In genomic region chr3:73621388-73621787, GRCh38 we compare ENCODE assay signal across 15 cellular contexts. TPM values are rescaled to one million over a fixed set of nuclear protein-coding genes. Genes with fewer than 3 reads are reported as not detected.
DNase-seq lines count a peak whose midpoint lies in the region; ATAC-seq, FAIRE-seq and TF ChIP-seq lines count a peak whose summit lies in the region.
"Had no signal": no experiment of that assay in that cellular context is flagged by ENCODE, and none has a peak within 500 bp of the region (broad histone marks: within the 10 kb centered on the region; RNA-seq: fewer than 3 reads in every experiment).

No MANE protein-coding gene starts in this region.

- H3K4me1 Mint-ChIP-seq in activated CD8-positive, alpha-beta T cell treated with anti-CD3 and anti-CD28 coated beads, Interleukin-2, amount 10 ng/mL, durations not matched to agents 7 days and 5 days (ENCODE audit: low read depth): no peaks in the 10 kb centered on the region
- H3K4me1 Mint-ChIP-seq: activated naive CD8-positive, alpha-beta T cell treated with anti-CD3 and anti-CD28 coated beads, Interleukin-2, amount 10 ng/mL, durations not matched to agents 7 days and 5 days; CD4-positive, CD25-positive, alpha-beta regulatory T cell had no signal

- no peak overlapping the region for H3K27ac Mint-ChIP-seq in activated CD8-positive, alpha-beta T cell treated with anti-CD3 and anti-CD28 coated beads, Interleukin-2, amount 10 ng/mL, durations not matched to agents 7 days and 5 days
- H3K27ac Mint-ChIP-seq: activated naive CD8-positive, alpha-beta T cell treated with anti-CD3 and anti-CD28 coated beads, Interleukin-2, amount 10 ng/mL, durations not matched to agents 7 days and 5 days; CD4-positive, CD25-positive, alpha-beta regulatory T cell had no signal

- intact Hi-C loops in Right ventricle myocardium superior (cut with DNase I): loop anchor here (5.0 to 10.0 kb wide), 2 partner anchors 99 to 223 kb away; no protein-coding TSS in a partner anchor
- intact Hi-C loops in pancreas (cut with DNase I): no loop called here

- no peaks in the 10 kb centered on the region for H3K9me3 ChIP-seq in SK-N-MC (ENCODE audit: low read depth, low read length)
- no peaks in the 10 kb centered on the region for H3K9me3 ChIP-seq in pancreas

- CTCF ChIA-PET in AG04449 (lab: Yijun Ruan, JAX): interaction anchor here (0.9 to 6.4 kb wide), 8 partner anchors 13 to 227 kb away, joined by 3 to 46 read pairs (median 4); no protein-coding TSS in a partner anchor
- CTCF ChIA-PET in activated CD8-positive, alpha-beta T cell treated with anti-CD3 and anti-CD28 coated beads, Interleukin-2, amount 10 ng/mL, durations not matched to agents 7 days and 5 days (lab: Charles Lee): no interaction called here

- H3K4me1 ChIP-seq in pancreas: peaks cover 6 to 13% (median 10%) of the 10 kb centered on the region in 3 donors

- ATAC-seq in Right ventricle myocardium superior (ENCODE audit: poor library complexity) (peak; percentile 40), pancreas (peak in 2 of 4 donors; percentile 2 to 3)
- no peak for ATAC-seq in activated CD8-positive, alpha-beta T cell treated with anti-CD3 and anti-CD28 coated beads, Interleukin-2, amount 10 ng/mL, durations not matched to agents 7 days and 5 days
- ATAC-seq: Panc1 had no signal

- H3K27me3 ChIP-seq in pancreas: no peaks in the 10 kb centered on the region

- H3K27me3 Mint-ChIP-seq in activated CD8-positive, alpha-beta T cell treated with anti-CD3 and anti-CD28 coated beads, Interleukin-2, amount 10 ng/mL, durations not matched to agents 7 days and 5 days (ENCODE audit: low read depth): peaks cover 11% of the 10 kb centered on the region

- H3K9me3 Mint-ChIP-seq in activated CD8-positive, alpha-beta T cell treated with anti-CD3 and anti-CD28 coated beads, Interleukin-2, amount 10 ng/mL, durations not matched to agents 7 days and 5 days (ENCODE audit: insufficient read depth): no peaks in the 10 kb centered on the region
- H3K9me3 Mint-ChIP-seq: activated naive CD8-positive, alpha-beta T cell treated with anti-CD3 and anti-CD28 coated beads, Interleukin-2, amount 10 ng/mL, durations not matched to agents 7 days and 5 days had no signal

- H3K4me3 ChIP-seq in AG04449 (ENCODE audit: low read depth, low read length) (peak overlapping the region; percentile 80), SK-N-MC (peak overlapping the region; percentile 58; the same call in 1 of the 2 replicates), pancreas (peak overlapping the region in 2 of 4 donors; percentile 9 to 59)

- POLR2A ChIA-PET in AG04449 (lab: Yijun Ruan, JAX): interaction anchor here (0.8 to 1.2 kb wide), 3 partner anchors 17 to 113 kb away, joined by 3 to 4 read pairs (median 3); no protein-coding TSS in a partner anchor
- POLR2A ChIA-PET in activated CD8-positive, alpha-beta T cell treated with anti-CD3 and anti-CD28 coated beads, Interleukin-2, amount 10 ng/mL, durations not matched to agents 7 days and 5 days (lab: Charles Lee): no interaction called here

- H3K27ac ChIP-seq in SK-N-MC: peak overlapping the region; percentile 36; the same call in 1 of the 2 replicates
- H3K27ac ChIP-seq in pancreas: peak overlapping the region; percentile 11 to 83 (median 70)

- 19 to 29% methylated on average over 4 of the region's 4 CpGs for WGBS in pancreas, 2 donors

- no peak overlapping the region for H3K4me3 Mint-ChIP-seq in activated CD8-positive, alpha-beta T cell treated with anti-CD3 and anti-CD28 coated beads, Interleukin-2, amount 10 ng/mL, durations not matched to agents 7 days and 5 days
- H3K4me3 Mint-ChIP-seq: activated naive CD8-positive, alpha-beta T cell treated with anti-CD3 and anti-CD28 coated beads, Interleukin-2, amount 10 ng/mL, durations not matched to agents 7 days and 5 days; CD4-positive, CD25-positive, alpha-beta regulatory T cell had no signal

- H3K36me3 ChIP-seq in SK-N-MC (ENCODE audit: insufficient read depth, low read length): no peaks in the 10 kb centered on the region
- no peaks in the 10 kb centered on the region for H3K36me3 ChIP-seq in pancreas

- no peak for TF ChIP-seq CTCF in AG04449 (IDR thresholded peaks at IDR 0.05; ENCODE audit: insufficient read depth, low read length, missing control alignments)
- TF ChIP-seq CTCF in pancreas (IDR thresholded peaks at IDR 0.05): no peak

- peak; percentile 9 for FAIRE-seq in pancreas (lab: Jason Lieb, UNC)
- FAIRE-seq: GM12892 had no signal

- H3K9ac ChIP-seq in SK-N-MC (ENCODE audit: insufficient read length): no peak overlapping the region

- DNase-seq in AG04449 (ENCODE audit: low read depth, low spot score): no peak
- no peak for DNase-seq in SK-N-MC (ENCODE audit: low read depth, low spot score)
- DNase-seq in Right ventricle myocardium superior: peak; percentile 48
- DNase-seq in pancreas: no peak
- DNase-seq in activated effector memory CD4-positive, alpha-beta T cell treated with Interleukin-2 at 50 U/mL for 16 hours: no peak
- DNase-seq in activated CD8-positive, alpha-beta T cell treated with anti-CD3 and anti-CD28 coated beads, Interleukin-2, amount 10 ng/mL, durations not matched to agents 7 days and 5 days: no peak
- no peak for DNase-seq in NCI-H1436 (lab: John Stamatoyannopoulos, UW)
- DNase-seq in NCI-H226: no peak
- DNase-seq: activated CD4-positive, alpha-beta T cell treated with anti-CD3 and anti-CD28 coated beads for 1 hour; activated naive CD8-positive, alpha-beta T cell treated with anti-CD3 and anti-CD28 coated beads, Interleukin-2, amount 10 ng/mL, durations not matched to agents 7 days and 5 days; CD4-positive, CD25-positive, alpha-beta regulatory T cell; stimulated activated CD8-positive, alpha-beta memory T cell treated with anti-CD3 and anti-CD28 coated beads, Interleukin-4, amount 100 ng/mL, for 48 hours had no signal

- no peaks in the 10 kb centered on the region for H3K36me3 Mint-ChIP-seq in activated CD8-positive, alpha-beta T cell treated with anti-CD3 and anti-CD28 coated beads, Interleukin-2, amount 10 ng/mL, durations not matched to agents 7 days and 5 days (ENCODE audit: low read depth)
- H3K36me3 Mint-ChIP-seq: activated naive CD8-positive, alpha-beta T cell treated with anti-CD3 and anti-CD28 coated beads, Interleukin-2, amount 10 ng/mL, durations not matched to agents 7 days and 5 days; CD4-positive, CD25-positive, alpha-beta regulatory T cell had no signal

RNA-seq across cellular contexts. Expression of gene PDZRN3, which starts 3.4 kb away (rescaled TPM):
- 130 TPM for total RNA-seq in Right ventricle myocardium superior
- 10 to 100 TPM in 1 of 6 donors, 1 to 10 TPM in 5; 4.5 to 10.9 (median 7.4) TPM for total RNA-seq in pancreas
- 1 to 10 TPM; 5.0 to 8.6 TPM for polyA plus RNA-seq in pancreas
- total RNA-seq in activated CD8-positive, alpha-beta T cell treated with anti-CD3 and anti-CD28 coated beads, Interleukin-2, amount 10 ng/mL, durations not matched to agents 7 days and 5 days: not detected
- total RNA-seq: activated naive CD8-positive, alpha-beta T cell treated with anti-CD3 and anti-CD28 coated beads, Interleukin-2, amount 10 ng/mL, durations not matched to agents 7 days and 5 days; CD4-positive, CD25-positive, alpha-beta regulatory T cell; pulmonary artery endothelial cell had no signal
- polyA plus RNA-seq: CD4-positive, CD25-positive, alpha-beta regulatory T cell had no signal

Comparison
In these comparisons a context has a peak if more than half of its experiments do, and no peak if none do; other contexts are left out.
1. RNA of gene PDZRN3, which starts 3.4 kb away (total RNA-seq): 130 TPM in Right ventricle myocardium superior (single experiment); 4.5 to 10.9 TPM in pancreas and not detected in activated CD8-positive, alpha-beta T cell treated with anti-CD3 and anti-CD28 coated beads, Interleukin-2, amount 10 ng/mL, durations not matched to agents 7 days and 5 days; every median in the first group is over 10 times any median in the second.